3 cellular contexts compared by ENCODE assay signal in the genomic region with DNA sequence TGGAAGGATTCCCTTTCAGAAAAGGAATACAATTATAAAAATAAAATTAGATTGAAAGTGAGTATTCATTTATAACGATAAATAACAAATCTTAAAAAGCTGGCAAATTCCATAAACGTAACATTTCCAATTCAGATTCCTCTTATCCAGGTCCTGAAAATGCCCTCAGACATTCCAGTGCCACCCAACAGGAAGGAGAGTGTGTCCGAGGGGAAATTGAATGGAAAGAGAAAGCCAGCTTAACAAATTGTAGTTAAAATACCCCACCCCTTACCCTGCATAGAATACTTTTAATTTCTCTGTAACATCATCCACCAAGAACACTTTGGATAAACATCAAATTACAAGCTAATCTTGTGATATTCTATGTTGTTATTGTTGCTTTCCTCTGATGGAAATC.
"Had no signal": no experiment of that assay in that cellular context is flagged by ENCODE, and none has a peak within 500 bp of the region (broad histone marks: within the 10 kb centered on the region; RNA-seq: fewer than 3 reads in every experiment).

No MANE protein-coding gene starts in this region.

- H3K4me3 ChIP-seq: GM12878 had no signal

- DNase-seq: GDM1, GF-D8 had no signal
